ENCODE assay signal across 21 cellular contexts in the genomic region with DNA sequence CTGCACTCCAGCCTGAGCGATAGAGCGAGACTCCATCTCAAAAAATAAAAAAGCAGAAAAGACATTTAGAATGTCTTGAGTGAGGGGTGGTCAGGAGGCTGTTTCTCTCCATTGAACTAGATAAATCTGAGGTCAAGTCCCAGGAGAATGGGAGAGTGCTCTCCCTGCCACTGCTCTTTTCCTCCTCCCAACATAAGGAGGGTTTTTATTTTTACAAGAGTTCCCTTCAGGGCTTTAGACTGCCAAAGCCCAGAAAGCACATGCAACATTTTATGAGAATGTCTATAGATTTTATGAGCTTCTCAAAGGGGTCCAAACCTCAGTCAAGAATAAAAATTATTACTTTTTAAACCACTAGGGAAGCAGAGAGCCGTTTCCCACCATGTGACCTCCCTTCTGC. TPM values are rescaled to one million over a fixed set of nuclear protein-coding genes. Genes with fewer than 3 reads are reported as not detected.
DNase-seq lines count a peak whose midpoint lies in the region; ATAC-seq and TF ChIP-seq lines count a peak whose summit lies in the region.
"Had no signal": no experiment of that assay in that cellular context is flagged by ENCODE, and none has a peak within 500 bp of the region (broad histone marks: within the 10 kb centered on the region; RNA-seq: fewer than 3 reads in every experiment).

No MANE protein-coding gene starts in this region.

- peak overlapping the region; percentile 54 for H3K4me3 Mint-ChIP-seq in natural killer cell
- H3K4me3 Mint-ChIP-seq in natural killer cell treated with Interleukin-12 subunit alpha and Interleukin-12 subunit beta and Interleukin-15 and Interleukin-18, amount 100 ng/mL, for 72 hours = no peak overlapping the region
- H3K4me3 Mint-ChIP-seq in naive B cell = peak overlapping the region in 7 of 8 donors; percentile 16 to 75 (median 53)

- H3K36me3 ChIP-seq in ascending aorta = no peaks in the 10 kb centered on the region
- H3K36me3 ChIP-seq in vagina = no peaks in the 10 kb centered on the region
- H3K36me3 ChIP-seq: esophagus squamous epithelium, pancreas, suprapubic skin had no signal

- TF ChIP-seq CTCF in natural killer cell (IDR thresholded peaks at IDR 0.05) (no peak), ascending aorta (IDR thresholded peaks at IDR 0.05) (no peak), vagina (IDR thresholded peaks at IDR 0.05) (no peak)

- no peaks in the 10 kb centered on the region for H3K9me3 Mint-ChIP-seq in natural killer cell
- no peaks in the 10 kb centered on the region for H3K9me3 Mint-ChIP-seq in natural killer cell treated with Interleukin-12 subunit alpha and Interleukin-12 subunit beta and Interleukin-15 and Interleukin-18, amount 100 ng/mL, for 72 hours
- no peaks in the 10 kb centered on the region for H3K9me3 Mint-ChIP-seq in naive B cell
- H3K9me3 Mint-ChIP-seq: activated naive CD4-positive, alpha-beta T cell treated with anti-CD3 and anti-CD28 coated beads, Interleukin-2, amount 50 U/mL, for 72 hours; stimulated activated effector memory CD8-positive, alpha-beta T cell treated with anti-CD3 and anti-CD28 coated beads, Interleukin-12 subunit alpha, Interleukin-12 subunit beta, amount 100 ng/mL, for 72 hours had no signal

- no peak for DNase-seq in natural killer cell
- DNase-seq in natural killer cell treated with Interleukin-12 subunit alpha and Interleukin-12 subunit beta and Interleukin-15 and Interleukin-18, amount 100 ng/mL, for 72 hours (ENCODE audit: low spot score) = no peak
- no peak for DNase-seq in ascending aorta (ENCODE audit: low spot score in 2 of 2)
- DNase-seq in naive B cell = no peak
- DNase-seq in vagina (ENCODE audit: extremely low spot score in 2 of 2) = no peak
- DNase-seq in SW 1271 (lab: John Stamatoyannopoulos, UW) = no peak
- DNase-seq: effector memory CD4-positive, alpha-beta T cell; esophagus squamous epithelium; MM.1S; mucosa of descending colon; NCI-H146; NCI-H2171 treated with DMSO at 0.1 percent for 48 hours; pancreas; SHP77 had no signal

- H3K27me3 Mint-ChIP-seq in natural killer cell (ENCODE audit: low read depth in 2 of 2) = no peaks in the 10 kb centered on the region
- H3K27me3 Mint-ChIP-seq in natural killer cell treated with Interleukin-12 subunit alpha and Interleukin-12 subunit beta and Interleukin-15 and Interleukin-18, amount 100 ng/mL, for 72 hours = no peaks in the 10 kb centered on the region
- H3K27me3 Mint-ChIP-seq in naive B cell = no peaks in the 10 kb centered on the region

- H3K27me3 ChIP-seq in ascending aorta = no peaks in the 10 kb centered on the region
- H3K27me3 ChIP-seq in vagina = no peaks in the 10 kb centered on the region
- H3K27me3 ChIP-seq: esophagus squamous epithelium, pancreas, suprapubic skin had no signal

- H3K36me3 Mint-ChIP-seq in natural killer cell = no peaks in the 10 kb centered on the region
- H3K36me3 Mint-ChIP-seq in natural killer cell treated with Interleukin-12 subunit alpha and Interleukin-12 subunit beta and Interleukin-15 and Interleukin-18, amount 100 ng/mL, for 72 hours = no peaks in the 10 kb centered on the region
- H3K36me3 Mint-ChIP-seq in naive B cell = no peaks in the 10 kb centered on the region
- H3K36me3 Mint-ChIP-seq: activated naive CD4-positive, alpha-beta T cell treated with anti-CD3 and anti-CD28 coated beads, Interleukin-2, amount 50 U/mL, for 72 hours had no signal

- TF ChIP-seq POLR2A in vagina (IDR thresholded peaks at IDR 0.05) = no peak

- H3K4me1 ChIP-seq in ascending aorta = peaks cover 0 to 9% of the 10 kb centered on the region in 2 donors
- H3K4me1 ChIP-seq in vagina = peaks cover 40% of the 10 kb centered on the region

- intact Hi-C loops in natural killer cell (cut with micrococcal nuclease) (loop anchor here (10.0 kb wide), 3 partner anchors 98 to 338 kb away; partner anchors contain the start of gene BRCA1), ascending aorta (cut with DNase I) (loop anchor here (10.0 kb wide), 1 partner anchor 458 kb away; the partner anchor contains the start of gene DHX8), vagina (cut with DNase I) (loop anchor here (10.0 kb wide), 2 partner anchors 98 to 308 kb away; partner anchors contain the start of gene BRCA1)

- H3K4me1 Mint-ChIP-seq in natural killer cell (peaks cover 10 to 19% of the 10 kb centered on the region in 2 donors), naive B cell (peaks cover 15 to 19% (median 16%) of the 10 kb centered on the region in 3 donors)
- peaks cover 8 to 11% of the 10 kb centered on the region in 2 donors for H3K4me1 Mint-ChIP-seq in natural killer cell treated with Interleukin-12 subunit alpha and Interleukin-12 subunit beta and Interleukin-15 and Interleukin-18, amount 100 ng/mL, for 72 hours (ENCODE audit: low read depth in 2 of 2)

- H3K27ac ChIP-seq in ascending aorta (peak overlapping the region; percentile 43 to 52), vagina (peak overlapping the region; percentile 85)
- H3K27ac ChIP-seq: A549, C4-2B, esophagus squamous epithelium, pancreas, suprapubic skin had no signal

- H3K4me3 ChIP-seq in ascending aorta (no peak overlapping the region), vagina (no peak overlapping the region)
- H3K4me3 ChIP-seq: A549, esophagus squamous epithelium, mucosa of descending colon, pancreas, suprapubic skin had no signal

- H3K9me3 ChIP-seq in ascending aorta = no peaks in the 10 kb centered on the region
- no peaks in the 10 kb centered on the region for H3K9me3 ChIP-seq in vagina
- H3K9me3 ChIP-seq: A549, esophagus squamous epithelium, mucosa of descending colon, pancreas, suprapubic skin had no signal

- ATAC-seq in natural killer cell (no peak), naive B cell (ENCODE audit: low read depth in 2 of 2) (no peak), HG03175 (IDR thresholded peaks at IDR 0.05; ENCODE audit: unreplicated experiment) (no peak), GM18858 (IDR thresholded peaks at IDR 0.05; ENCODE audit: unreplicated experiment) (no peak)
- ATAC-seq in natural killer cell treated with Interleukin-12 subunit alpha and Interleukin-12 subunit beta and Interleukin-15 and Interleukin-18, amount 100 ng/mL, for 72 hours = no peak
- ATAC-seq: A549; activated naive CD4-positive, alpha-beta T cell treated with anti-CD3 and anti-CD28 coated beads, Interleukin-2, amount 50 U/mL, for 72 hours; mucosa of descending colon; pancreas; stimulated activated effector memory CD8-positive, alpha-beta T cell treated with anti-CD3 and anti-CD28 coated beads, Interleukin-12 subunit alpha, Interleukin-12 subunit beta, amount 100 ng/mL, for 72 hours had no signal

- peak overlapping the region in 1 of 2 donors; percentile 14 for H3K27ac Mint-ChIP-seq in natural killer cell
- H3K27ac Mint-ChIP-seq in natural killer cell treated with Interleukin-12 subunit alpha and Interleukin-12 subunit beta and Interleukin-15 and Interleukin-18, amount 100 ng/mL, for 72 hours = no peak overlapping the region
- peak overlapping the region in 4 of 6 donors; percentile 27 to 85 (median 70) for H3K27ac Mint-ChIP-seq in naive B cell
- H3K27ac Mint-ChIP-seq: stimulated activated effector memory CD8-positive, alpha-beta T cell treated with anti-CD3 and anti-CD28 coated beads, Interleukin-12 subunit alpha, Interleukin-12 subunit beta, amount 100 ng/mL, for 72 hours had no signal

RNA-seq across cellular contexts. Expression of gene RND2, which starts 1.6 kb away (rescaled TPM):
- under 1 TPM; 0.12 to 0.58 (median 0.14) TPM for total RNA-seq in natural killer cell
- total RNA-seq in natural killer cell treated with Interleukin-12 subunit alpha and Interleukin-12 subunit beta and Interleukin-15 and Interleukin-18, amount 100 ng/mL, for 72 hours = not detected
- total RNA-seq in ascending aorta = 7.3 TPM
- under 1 TPM in 5 of 6 donors, not detected in 1; 0.11 to 0.30 (median 0.22) TPM for polyA plus RNA-seq in naive B cell (ENCODE audit: low read depth in 6 of 6)
- 1.5 TPM for total RNA-seq in vagina
- total RNA-seq: activated naive CD4-positive, alpha-beta T cell treated with anti-CD3 and anti-CD28 coated beads, Interleukin-2, amount 50 U/mL, for 72 hours had no signal

RNA-seq across cellular contexts. Expression of gene VAT1, which starts 4.4 kb away (rescaled TPM):
- 10 to 100 TPM; 21.1 to 32.1 (median 31.9) TPM for total RNA-seq in natural killer cell
- total RNA-seq in natural killer cell treated with Interleukin-12 subunit alpha and Interleukin-12 subunit beta and Interleukin-15 and Interleukin-18, amount 100 ng/mL, for 72 hours = 10 to 100 TPM in 1 of 2 donors, 1 to 10 TPM in 1; 9.0 to 19.0 TPM
- total RNA-seq in ascending aorta = 296 TPM
- polyA plus RNA-seq in naive B cell (ENCODE audit: low read depth in 6 of 6) = 10 to 100 TPM; 63.2 to 76.5 (median 74.6) TPM
- 179 TPM for total RNA-seq in vagina

RNA-seq across cellular contexts. Expression of gene IFI35, which starts 20.0 kb away (rescaled TPM):
- total RNA-seq in natural killer cell (10 to 100 TPM; 50.0 to 66.8 (median 59.4) TPM), ascending aorta (45.2 TPM), vagina (15.2 TPM)
- total RNA-seq in natural killer cell treated with Interleukin-12 subunit alpha and Interleukin-12 subunit beta and Interleukin-15 and Interleukin-18, amount 100 ng/mL, for 72 hours = 10 to 100 TPM; 65.0 to 82.7 TPM
- 10 to 100 TPM; 47.6 to 83.6 (median 59.1) TPM for polyA plus RNA-seq in naive B cell (ENCODE audit: low read depth in 6 of 6)

RNA-seq across cellular contexts. Expression of gene RPL27, which starts 28.4 kb away (rescaled TPM):
- total RNA-seq in natural killer cell = 100 to 1,000 TPM; 555 to 671 (median 608) TPM
- total RNA-seq in natural killer cell treated with Interleukin-12 subunit alpha and Interleukin-12 subunit beta and Interleukin-15 and Interleukin-18, amount 100 ng/mL, for 72 hours = 100 to 1,000 TPM; 619 to 763 TPM
- total RNA-seq in ascending aorta = 417 TPM
- 1,000 to 10,000 TPM; 1,305 to 2,435 (median 1,972) TPM for polyA plus RNA-seq in naive B cell (ENCODE audit: low read depth in 6 of 6)
- total RNA-seq in vagina = 1,982 TPM

RNA-seq across cellular contexts. Expression of gene RUNDC1, which starts 46.2 kb away (rescaled TPM):
- 10 to 100 TPM; 11.6 to 15.8 (median 14.6) TPM for total RNA-seq in natural killer cell
- total RNA-seq in natural killer cell treated with Interleukin-12 subunit alpha and Interleukin-12 subunit beta and Interleukin-15 and Interleukin-18, amount 100 ng/mL, for 72 hours = 10 to 100 TPM; 17.9 to 19.0 TPM
- 10.2 TPM for total RNA-seq in ascending aorta
- 10 to 100 TPM; 15.3 to 39.6 (median 26.2) TPM for polyA plus RNA-seq in naive B cell (ENCODE audit: low read depth in 6 of 6)
- total RNA-seq in vagina = 21.4 TPM

Comparison
In these comparisons a context has a peak if more than half of its experiments do, and no peak if none do; other contexts are left out.
1. H3K27ac Mint-ChIP-seq: peak in naive B cell (4 of 6); none in natural killer cell treated with Interleukin-12 subunit alpha and Interleukin-12 subunit beta and Interleukin-15 and Interleukin-18, amount 100 ng/mL, for 72 hours (0 of 2).